Comparison of ENCODE assay signal across 10 cellular contexts in the genomic region with DNA sequence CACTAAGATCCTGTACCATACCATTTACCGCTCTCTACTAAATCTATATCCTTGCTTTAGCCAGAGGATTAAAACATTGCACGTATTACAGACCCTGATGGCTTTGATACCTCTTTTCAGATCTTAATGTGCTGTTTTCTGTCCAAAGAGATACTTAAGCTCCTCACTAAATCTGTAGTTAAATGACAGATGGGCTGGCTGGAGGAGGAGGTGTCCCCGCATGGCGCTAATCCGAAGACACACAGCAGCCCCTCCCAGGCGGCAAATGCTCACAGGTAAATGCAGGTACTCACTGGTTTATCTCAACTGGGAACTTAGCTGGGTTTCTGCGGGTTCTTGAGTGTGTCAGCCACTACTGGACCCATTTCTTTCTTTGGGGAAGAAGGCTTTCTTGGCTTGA. TPM values are rescaled to one million over a fixed set of nuclear protein-coding genes. Genes with fewer than 3 reads are reported as not detected.
A peak's percentile ranks its signal among the peaks of the same experiment; 100 is the strongest.
DNase-seq lines count a peak whose midpoint lies in the region; ATAC-seq, FAIRE-seq and TF ChIP-seq lines count a peak whose summit lies in the region.
"Had no signal": no experiment of that assay in that cellular context is flagged by ENCODE, and none has a peak within 500 bp of the region (broad histone marks: within the 10 kb centered on the region; RNA-seq: fewer than 3 reads in every experiment).

No MANE protein-coding gene starts in this region.

- H3K27me3 Mint-ChIP-seq in WTC11 (ENCODE audit: low read depth) = no peaks in the 10 kb centered on the region; the same call in 1 of the 2 replicates

- H3K9me3 Mint-ChIP-seq in WTC11 = no peaks in the 10 kb centered on the region

- no peaks in the 10 kb centered on the region for H3K27me3 ChIP-seq in BLaER1
- no peaks in the 10 kb centered on the region for H3K27me3 ChIP-seq in H7 (ENCODE audit: control insufficient read depth, insufficient read depth, low read length)
- H3K27me3 ChIP-seq in small intestine (ENCODE audit: control insufficient read depth in 2 of 2, insufficient read depth in 2 of 2, low read length in 2 of 2) = no peaks in the 10 kb centered on the region

- no peak for ATAC-seq in WTC11

- H3K4me3 Mint-ChIP-seq in WTC11 = peak overlapping the region; percentile 81; the same call in 1 of the 2 replicates

- H3K4me1 Mint-ChIP-seq in WTC11 = peaks cover 61% of the 10 kb centered on the region

- WGBS in small intestine, 3 donors = 93 to 95% (median 94%) methylated on average over 7 of the region's 7 CpGs

- H3K27ac ChIP-seq in BLaER1 = no peak overlapping the region
- H3K27ac ChIP-seq in small intestine (ENCODE audit: low read depth in 1 of 2, low read length in 1 of 2) = no peak overlapping the region

- CTCF ChIA-PET in WTC11 (lab: Charles Lee) = interaction anchor here (2.0 kb wide), 1 partner anchor 9 kb away, joined by 6 read pairs; no protein-coding TSS in a partner anchor

- H3K36me3 Mint-ChIP-seq in WTC11 = peaks cover 21% of the 10 kb centered on the region

- DNase-seq in H7 (peak; percentile 34), WTC11 (ENCODE audit: low spot score) (peak; percentile 9), mesenteric fat pad (ENCODE audit: low spot score) (peak; percentile 64), putamen (ENCODE audit: low spot score) (no peak), small intestine (no peak), T1000 (lab: John Stamatoyannopoulos, UW) (no peak)
- no peak for DNase-seq in effector CD4-positive, alpha-beta T cell
- DNase-seq: cerebellar nuclear complex, KG1 had no signal

- no peak for TF ChIP-seq CTCF in WTC11 (IDR thresholded peaks at IDR 0.05)

- no peak overlapping the region for H3K4me3 ChIP-seq in BLaER1
- no peak overlapping the region for H3K4me3 ChIP-seq in H7 (ENCODE audit: insufficient read depth, low read depth, low read length)
- H3K4me3 ChIP-seq in small intestine (ENCODE audit: low read depth in 1 of 2, low read length in 2 of 2) = no peak overlapping the region

- no peak for FAIRE-seq in small intestine (lab: Jason Lieb, UNC)

- peaks cover 76% of the 10 kb centered on the region for H3K4me1 ChIP-seq in BLaER1
- H3K4me1 ChIP-seq in small intestine (ENCODE audit: control insufficient read depth in 2 of 2, insufficient read depth in 1 of 2, low read depth in 1 of 2, low read length in 1 of 2) = peaks cover 0 to 3% of the 10 kb centered on the region in 2 donors

- H4K20me1 ChIP-seq in BLaER1 = peaks cover 73% of the 10 kb centered on the region

- H3K9me3 ChIP-seq in BLaER1 (no peaks in the 10 kb centered on the region), small intestine (ENCODE audit: control insufficient read depth, low read depth) (no peaks in the 10 kb centered on the region)

- H3K36me3 ChIP-seq in BLaER1 (peaks cover 57% of the 10 kb centered on the region), H7 (replicated peaks; ENCODE audit: control insufficient read depth, insufficient read depth, low read length) (peaks cover 7% of the 10 kb centered on the region), small intestine (ENCODE audit: control insufficient read depth in 2 of 2, insufficient read depth in 2 of 2, low read length in 2 of 2) (no peaks in the 10 kb centered on the region)

- POLR2A ChIA-PET in WTC11 (lab: Charles Lee) = interaction anchor here (0.5 to 2.4 kb wide), 3 partner anchors 9 to 167 kb away, joined by 3 to 7 read pairs (median 3); no protein-coding TSS in a partner anchor

- H3K9ac ChIP-seq in BLaER1 = peak overlapping the region; percentile 87; the same call in 1 of the 2 replicates

- H3K27ac Mint-ChIP-seq in WTC11 = peak overlapping the region; percentile 52

- H3K4me2 ChIP-seq in BLaER1 = peak overlapping the region; percentile 98

TF ChIP-seq in WTC11, 78 proteins besides CTCF, POLR2A, EP300 and RAD21 (continues in another document):
- TF ChIP-seq RORB (CRISPR knock-in tag; IDR thresholded peaks at IDR 0.05) (no peak), PRDM15 (CRISPR knock-in tag; IDR thresholded peaks at IDR 0.05) (no peak), ZNF423 (CRISPR knock-in tag; IDR thresholded peaks at IDR 0.05) (no peak), ELF4 (CRISPR knock-in tag; IDR thresholded peaks at IDR 0.05; ENCODE audit: low read depth) (no peak), CDX4 (CRISPR knock-in tag; IDR thresholded peaks at IDR 0.05; ENCODE audit: borderline replicate concordance) (no peak), KAT7 (CRISPR knock-in tag; IDR thresholded peaks at IDR 0.05; ENCODE audit: borderline replicate concordance) (no peak), IRF1 (CRISPR knock-in tag; IDR thresholded peaks at IDR 0.05) (no peak), TP53 (CRISPR knock-in tag; IDR thresholded peaks at IDR 0.05) (no peak), CBFB (CRISPR knock-in tag; IDR thresholded peaks at IDR 0.05; ENCODE audit: low read depth) (no peak), ZNF671 (CRISPR knock-in tag; IDR thresholded peaks at IDR 0.05) (no peak), ZNF317 (CRISPR knock-in tag; IDR thresholded peaks at IDR 0.05; ENCODE audit: borderline replicate concordance, low read depth) (no peak)
- TF ChIP-seq, protein P1, sequence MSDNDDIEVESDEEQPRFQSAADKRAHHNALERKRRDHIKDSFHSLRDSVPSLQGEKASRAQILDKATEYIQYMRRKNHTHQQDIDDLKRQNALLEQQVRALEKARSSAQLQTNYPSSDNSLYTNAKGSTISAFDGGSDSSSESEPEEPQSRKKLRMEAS (CRISPR knock-in tag; IDR thresholded peaks at IDR 0.05) = no peak
- TF ChIP-seq, protein P2, sequence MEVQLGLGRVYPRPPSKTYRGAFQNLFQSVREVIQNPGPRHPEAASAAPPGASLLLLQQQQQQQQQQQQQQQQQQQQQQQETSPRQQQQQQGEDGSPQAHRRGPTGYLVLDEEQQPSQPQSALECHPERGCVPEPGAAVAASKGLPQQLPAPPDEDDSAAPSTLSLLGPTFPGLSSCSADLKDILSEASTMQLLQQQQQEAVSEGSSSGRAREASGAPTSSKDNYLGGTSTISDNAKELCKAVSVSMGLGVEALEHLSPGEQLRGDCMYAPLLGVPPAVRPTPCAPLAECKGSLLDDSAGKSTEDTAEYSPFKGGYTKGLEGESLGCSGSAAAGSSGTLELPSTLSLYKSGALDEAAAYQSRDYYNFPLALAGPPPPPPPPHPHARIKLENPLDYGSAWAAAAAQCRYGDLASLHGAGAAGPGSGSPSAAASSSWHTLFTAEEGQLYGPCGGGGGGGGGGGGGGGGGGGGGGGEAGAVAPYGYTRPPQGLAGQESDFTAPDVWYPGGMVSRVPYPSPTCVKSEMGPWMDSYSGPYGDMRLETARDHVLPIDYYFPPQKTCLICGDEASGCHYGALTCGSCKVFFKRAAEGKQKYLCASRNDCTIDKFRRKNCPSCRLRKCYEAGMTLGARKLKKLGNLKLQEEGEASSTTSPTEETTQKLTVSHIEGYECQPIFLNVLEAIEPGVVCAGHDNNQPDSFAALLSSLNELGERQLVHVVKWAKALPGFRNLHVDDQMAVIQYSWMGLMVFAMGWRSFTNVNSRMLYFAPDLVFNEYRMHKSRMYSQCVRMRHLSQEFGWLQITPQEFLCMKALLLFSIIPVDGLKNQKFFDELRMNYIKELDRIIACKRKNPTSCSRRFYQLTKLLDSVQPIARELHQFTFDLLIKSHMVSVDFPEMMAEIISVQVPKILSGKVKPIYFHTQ (CRISPR knock-in tag; IDR thresholded peaks at IDR 0.05) = no peak
- TF ChIP-seq, protein P3, sequence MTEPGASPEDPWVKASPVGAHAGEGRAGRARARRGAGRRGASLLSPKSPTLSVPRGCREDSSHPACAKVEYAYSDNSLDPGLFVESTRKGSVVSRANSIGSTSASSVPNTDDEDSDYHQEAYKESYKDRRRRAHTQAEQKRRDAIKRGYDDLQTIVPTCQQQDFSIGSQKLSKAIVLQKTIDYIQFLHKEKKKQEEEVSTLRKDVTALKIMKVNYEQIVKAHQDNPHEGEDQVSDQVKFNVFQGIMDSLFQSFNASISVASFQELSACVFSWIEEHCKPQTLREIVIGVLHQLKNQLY (CRISPR knock-in tag; IDR thresholded peaks at IDR 0.05) = no peak

RNA-seq across cellular contexts. Expression of gene LPCAT1, which starts 2.7 kb away (rescaled TPM):
- total RNA-seq in H7 (2014; rRNA removed; shearing (Covaris generic)) = 70.2 and 77.5 TPM in 2 replicates
- total RNA-seq in WTC11 (2021) (206 to 215 TPM (median 210 TPM) in 3 replicates), mesenteric fat pad (45.7 TPM)
- 10 to 100 TPM in 1 of 3 donors, 1 to 10 TPM in 2; 4.5 to 22.3 (median 5.1) TPM for polyA plus RNA-seq in small intestine

Comparison
In these comparisons a context has a peak if more than half of its experiments do, and no peak if none do; other contexts are left out.
1. DNase-seq: peak in H7 (single experiment), WTC11 (single experiment) and mesenteric fat pad (single experiment); none in effector CD4-positive, alpha-beta T cell (single experiment), putamen (single experiment), small intestine (single experiment) and T1000 (single experiment).